In the genomic region with DNA sequence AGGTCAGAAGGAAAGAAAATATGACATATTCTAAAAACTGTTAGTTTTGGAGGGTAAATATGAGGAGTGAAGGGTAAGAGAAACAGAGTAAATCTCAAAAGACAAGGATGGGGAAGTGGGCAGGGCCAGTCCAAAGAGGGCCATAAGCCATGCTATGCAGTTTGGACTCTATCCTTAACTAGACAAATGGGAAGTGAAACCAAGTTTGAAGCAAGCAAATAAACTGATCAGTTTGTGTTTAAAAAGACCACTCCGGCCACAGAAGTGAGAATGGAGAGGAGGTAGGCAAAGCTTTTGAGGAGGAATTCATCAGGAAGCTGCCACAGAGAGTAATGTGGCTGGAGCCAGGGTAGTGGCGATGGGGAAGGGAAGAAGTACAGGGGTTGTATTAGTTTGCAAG, we compare ENCODE assay signal across 12 cellular contexts. TPM values are rescaled to one million over a fixed set of nuclear protein-coding genes. Genes with fewer than 3 reads are reported as not detected.
DNase-seq lines count a peak whose midpoint lies in the region; ATAC-seq and TF ChIP-seq lines count a peak whose summit lies in the region.
"Had no signal": no experiment of that assay in that cellular context is flagged by ENCODE, and none has a peak within 500 bp of the region (broad histone marks: within the 10 kb centered on the region; RNA-seq: fewer than 3 reads in every experiment).

No MANE protein-coding gene starts in this region.

- H3K4me1 Mint-ChIP-seq in nephron progenitor cell (peaks cover 5% of the 10 kb centered on the region), Calu3 (ENCODE audit: low read depth, unreplicated experiment) (no peaks in the 10 kb centered on the region)

- H3K36me3 Mint-ChIP-seq in nephron progenitor cell (ENCODE audit: low read depth) (no peaks in the 10 kb centered on the region), Calu3 (ENCODE audit: insufficient read depth, unreplicated experiment) (no peaks in the 10 kb centered on the region)

- intact Hi-C loops in esophagus muscularis mucosa (cut with DNase I) (no loop called here), Calu3 (cut with micrococcal nuclease; ENCODE audit: unreplicated experiment) (no loop called here)

- no peaks in the 10 kb centered on the region for H3K4me1 ChIP-seq in esophagus muscularis mucosa

- H3K27me3 Mint-ChIP-seq in nephron progenitor cell (ENCODE audit: low read depth, poor library complexity) (peaks cover 3% of the 10 kb centered on the region), Calu3 (ENCODE audit: unreplicated experiment) (no peaks in the 10 kb centered on the region)

- H3K4me3 ChIP-seq in esophagus muscularis mucosa = no peak overlapping the region
- H3K4me3 ChIP-seq: HAP-1, MG63 had no signal

- 90% methylated on average over 2 of the region's 2 CpGs for WGBS in esophagus muscularis mucosa

- H3K27me3 ChIP-seq in esophagus muscularis mucosa = no peaks in the 10 kb centered on the region
- H3K27me3 ChIP-seq: MG63 had no signal

- TF ChIP-seq POLR2A in esophagus muscularis mucosa (IDR thresholded peaks at IDR 0.05; ENCODE audit: low read depth) = no peak

- ATAC-seq in GM18907 (IDR thresholded peaks at IDR 0.05; ENCODE audit: unreplicated experiment) (peak; percentile 90), HG02588 (IDR thresholded peaks at IDR 0.05; ENCODE audit: unreplicated experiment) (peak; percentile 76), HG03571 (IDR thresholded peaks at IDR 0.05; ENCODE audit: unreplicated experiment) (peak; percentile 92)
- ATAC-seq: left lobe of liver had no signal

- no peaks in the 10 kb centered on the region for H3K9me3 Mint-ChIP-seq in nephron progenitor cell
- no peaks in the 10 kb centered on the region for H3K9me3 Mint-ChIP-seq in Calu3 (ENCODE audit: low read depth, unreplicated experiment)

- no peaks in the 10 kb centered on the region for H3K36me3 ChIP-seq in esophagus muscularis mucosa
- H3K36me3 ChIP-seq: HAP-1, MG63 had no signal

- BruUV-seq in Calu3 (replicated peaks; lab: Mats Ljungman, UMichigan) = no TSS peak

- H3K27ac ChIP-seq in esophagus muscularis mucosa (replicated peaks in 1 of 4) = no peak overlapping the region

- H3K4me3 Mint-ChIP-seq in nephron progenitor cell = no peak overlapping the region
- no peak overlapping the region for H3K4me3 Mint-ChIP-seq in Calu3 (ENCODE audit: low read depth, unreplicated experiment)

- TF ChIP-seq CTCF in nephron progenitor cell (IDR thresholded peaks at IDR 0.05) (no peak), esophagus muscularis mucosa (IDR thresholded peaks at IDR 0.05) (no peak), Calu3 (IDR thresholded peaks at IDR 0.05; ENCODE audit: unreplicated experiment) (no peak)

- DNase-seq in nephron progenitor cell (no peak), esophagus muscularis mucosa (ENCODE audit: extremely low spot score) (no peak), Calu3 (no peak), GOT3 (lab: John Stamatoyannopoulos, UW) (no peak)
- no peak for DNase-seq in activated CD4-positive, CD25-positive, alpha-beta regulatory T cell (lab: John Stamatoyannopoulos, UW)
- DNase-seq: DND-41, MG63 had no signal

- CTCF ChIA-PET in Calu3 (lab: Charles Lee) = no interaction called here

- no peak for TF ChIP-seq EP300 in esophagus muscularis mucosa (IDR thresholded peaks at IDR 0.05)

- H3K27ac Mint-ChIP-seq in nephron progenitor cell (peak overlapping the region; percentile 8), Calu3 (ENCODE audit: unreplicated experiment) (no peak overlapping the region)

- H3K9me3 ChIP-seq in esophagus muscularis mucosa = no peaks in the 10 kb centered on the region
- H3K9me3 ChIP-seq: HAP-1, MG63 had no signal

RNA-seq across cellular contexts. Expression of gene DAAM1, which starts 37.5 kb away (rescaled TPM):
- total RNA-seq in esophagus muscularis mucosa = 100 to 1,000 TPM in 1 of 4 donors, 10 to 100 TPM in 3; 64.3 to 110 (median 72.5) TPM
- 23.2 and 28.9 TPM in 2 replicates for total RNA-seq in Calu3 (2022)
